ENCODE assay signal across 25 cellular contexts in the genomic region with DNA sequence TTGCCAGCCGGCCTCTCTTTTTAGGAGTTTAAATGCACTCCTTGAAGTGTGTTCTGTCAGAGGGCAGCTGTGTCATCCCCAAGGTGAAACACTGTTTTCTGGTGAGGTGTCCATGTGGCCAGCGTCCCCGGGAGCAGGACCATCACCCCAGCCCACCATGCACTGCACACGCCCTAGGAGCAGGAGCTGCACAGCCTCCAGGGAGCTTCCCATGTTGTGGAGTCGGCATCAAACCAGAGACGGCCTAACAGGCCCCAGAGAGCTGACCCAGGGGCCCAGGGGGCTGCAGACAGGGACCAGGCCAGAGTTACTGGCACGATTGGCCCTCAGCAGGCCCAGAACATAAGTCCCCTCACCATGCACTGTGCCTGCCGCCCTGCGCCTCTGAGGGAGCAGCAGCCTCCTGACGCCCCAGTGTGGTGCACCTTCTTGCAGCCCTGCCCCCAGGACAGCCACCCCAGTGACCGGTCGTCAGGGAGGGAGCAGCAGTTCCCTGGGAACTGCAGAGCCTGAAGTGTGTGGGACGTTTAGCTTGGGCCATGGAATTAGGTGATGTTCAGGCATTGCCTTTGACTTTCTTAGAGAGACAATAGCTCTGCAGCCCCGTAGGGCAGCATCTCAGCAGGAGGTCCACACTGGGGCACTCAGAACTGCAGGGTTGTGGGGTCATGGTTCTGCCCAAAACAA.
A peak's percentile ranks its signal among the peaks of the same experiment; 100 is the strongest.
DNase-seq lines count a peak whose midpoint lies in the region; ATAC-seq and TF ChIP-seq lines count a peak whose summit lies in the region.
"Had no signal": no experiment of that assay in that cellular context is flagged by ENCODE, and none has a peak within 500 bp of the region (broad histone marks: within the 10 kb centered on the region; RNA-seq: fewer than 3 reads in every experiment).

No MANE protein-coding gene starts in this region.

- ATAC-seq in HG02759 (IDR thresholded peaks at IDR 0.05; ENCODE audit: unreplicated experiment) (no peak), HG02973 (IDR thresholded peaks at IDR 0.05; ENCODE audit: unreplicated experiment) (no peak)
- ATAC-seq: K562, Panc1 had no signal

- H3K4me3 ChIP-seq in coronary artery, result no peak overlapping the region
- H3K4me3 ChIP-seq in sigmoid colon, result no peak overlapping the region
- H3K4me3 ChIP-seq: K562, lung, SJSA1, transverse colon had no signal

- H3K79me2 ChIP-seq in H9 (ENCODE audit: insufficient read depth, low read length), result no peaks in the 10 kb centered on the region

- no peak overlapping the region for H2AK5ac ChIP-seq in H9 (ENCODE audit: insufficient read length, low read length)

- H3K36me3 ChIP-seq in sigmoid colon, result peaks cover 7 to 19% (median 16%) of the 10 kb centered on the region in 4 donors

- H3K4ac ChIP-seq in H9 (ENCODE audit: low read depth, low read length), result no peak overlapping the region

- H3T11ph ChIP-seq in H9 (ENCODE audit: low read length), result no peak overlapping the region

- H3K4me2 ChIP-seq in H9 (ENCODE audit: insufficient read depth, insufficient read length, low read length), result no peak overlapping the region

- H3K4me3 Mint-ChIP-seq in H9, result no peak overlapping the region
- H3K4me3 Mint-ChIP-seq: activated CD4-positive, alpha-beta memory T cell treated with anti-CD3 and anti-CD28 coated beads, Interleukin-2, amount 10 ng/mL, durations not matched to agents 7 days and 5 days; stimulated activated naive CD8-positive, alpha-beta T cell treated with anti-CD3 and anti-CD28 coated beads, Interleukin-15, Interleukin-2, amounts not matched to agents 100 ng/mL and 50 ng/mL, for 24 hours had no signal

- no peak overlapping the region for H2BK15ac ChIP-seq in H9 (ENCODE audit: low read depth, low read length)

- H3K14ac ChIP-seq in H9 (ENCODE audit: insufficient read depth, low read length), result no peak overlapping the region; the same call in 1 of the 2 replicates

- no peak overlapping the region for H2BK5ac ChIP-seq in H9 (ENCODE audit: insufficient read length, low read length)

- H2AFZ ChIP-seq in H9 (ENCODE audit: low read length), result no peak overlapping the region

- no peak overlapping the region for H3K27ac Mint-ChIP-seq in H9
- H3K27ac Mint-ChIP-seq: activated CD4-positive, alpha-beta memory T cell treated with anti-CD3 and anti-CD28 coated beads, Interleukin-2, amount 10 ng/mL, durations not matched to agents 7 days and 5 days; activated T-helper 2 cell treated with anti-CD3 and anti-CD28 coated beads, Interferon-gamma antibody, Interleukin-2, Interleukin-4, amounts not matched to agents 10 μg/mL and 5 μg/mL and 100 μg/mL, durations not matched to agents 14 hours and 24 hours and 36 hours; stimulated activated naive CD8-positive, alpha-beta T cell treated with anti-CD3 and anti-CD28 coated beads, Interleukin-15, Interleukin-2, amounts not matched to agents 100 ng/mL and 50 ng/mL, for 24 hours had no signal

- no CpG with 5 or more reads among the region's 14 CpGs for WGBS in H9 (ENCODE audit: extremely low coverage, insufficient read length, low lambda C conversion rate)
- WGBS in sigmoid colon, 2 donors, result 87 to 88% methylated on average over 14 of the region's 14 CpGs

- peak; percentile 21 for DNase-seq in H9
- peak; percentile 19 for DNase-seq in coronary artery (ENCODE audit: low spot score)
- peak; percentile 40 for DNase-seq in sigmoid colon
- DNase-seq in EL, result no peak
- no peak for DNase-seq in germinal center (ENCODE audit: low spot score)
- DNase-seq: activated CD4-positive, alpha-beta memory T cell treated with anti-CD3 and anti-CD28 coated beads, Interleukin-2, amount 10 ng/mL, durations not matched to agents 7 days and 5 days; activated CD4-positive, CD25-positive, alpha-beta regulatory T cell treated with anti-CD3 and anti-CD28 coated beads, Interleukin-2, amount 50 U/mL, for 72 hours; effector CD4-positive, alpha-beta T cell; erythroblast; NCI-H146; NCI-H510A treated with DMSO at 0.1 percent for 48 hours; NK-92 treated with Interleukin-12 subunit alpha and Interleukin-12 subunit beta, amount 100 ng/mL, for 24 hours; retina; T-helper 1 cell; transverse colon had no signal

- H4K20me1 ChIP-seq in H9 (ENCODE audit: control insufficient read depth, insufficient read depth, insufficient read length), result peaks cover 5% of the 10 kb centered on the region

- TF ChIP-seq POLR2A in sigmoid colon (IDR thresholded peaks at IDR 0.05), result no peak

- no peak overlapping the region for H2BK20ac ChIP-seq in H9 (ENCODE audit: low read depth, low read length, poor library complexity, severe bottlenecking)

- H3K4me1 ChIP-seq in H9 (ENCODE audit: insufficient read depth, low read length) (no peaks in the 10 kb centered on the region), sigmoid colon (peaks cover 0 to 10% (median 5%) of the 10 kb centered on the region in 4 donors)

- no peak for TF ChIP-seq CTCF in H9 (conservative IDR thresholded peaks at IDR 0.05)
- TF ChIP-seq CTCF in coronary artery (IDR thresholded peaks at IDR 0.05), result no peak
- no peak for TF ChIP-seq CTCF in sigmoid colon (IDR thresholded peaks at IDR 0.05)

- 0 out of 5 replicates have a peak, but pooled peaks cover 0 to 2% of the 10 kb centered on the region in 2 experiments for H3K9me3 Mint-ChIP-seq in H9
- H3K9me3 Mint-ChIP-seq: activated T-helper 2 cell treated with anti-CD3 and anti-CD28 coated beads, Interferon-gamma antibody, Interleukin-2, Interleukin-4, amounts not matched to agents 10 μg/mL and 5 μg/mL and 100 μg/mL, durations not matched to agents 14 hours and 24 hours and 36 hours; stimulated activated naive CD8-positive, alpha-beta T cell treated with anti-CD3 and anti-CD28 coated beads, Interleukin-15, Interleukin-2, amounts not matched to agents 100 ng/mL and 50 ng/mL, for 24 hours had no signal

- H3K79me1 ChIP-seq in H9 (ENCODE audit: insufficient read depth, low read depth, low read length, poor library complexity, severe bottlenecking), result no peaks in the 10 kb centered on the region

- H4K5ac ChIP-seq in H9 (ENCODE audit: insufficient read length, low read depth, low read length), result no peak overlapping the region

- TF ChIP-seq EP300 in sigmoid colon (IDR thresholded peaks at IDR 0.05), result no peak

- H4K8ac ChIP-seq in H9 (replicated peaks; ENCODE audit: insufficient read length, low read depth, low read length), result no peak overlapping the region

- H2BK120ac ChIP-seq in H9 (ENCODE audit: low read depth, low read length, poor library complexity, severe bottlenecking), result no peak overlapping the region

- H3K18ac ChIP-seq in H9 (ENCODE audit: insufficient read length, low read depth, low read length), result no peak overlapping the region

- no peak overlapping the region for H2BK12ac ChIP-seq in H9 (ENCODE audit: insufficient read length, low read depth, low read length)

- H3K27ac ChIP-seq in H9 (ENCODE audit: insufficient read length, low read depth, low read length), result no peak overlapping the region
- H3K27ac ChIP-seq in coronary artery, result no peak overlapping the region
- peak overlapping the region; percentile 98 for H3K27ac ChIP-seq in layer of hippocampus (ENCODE audit: low read depth, low read length)
- H3K27ac ChIP-seq in sigmoid colon, result no peak overlapping the region
- H3K27ac ChIP-seq: neutrophil, SJSA1, transverse colon had no signal

- H3K56ac ChIP-seq in H9 (ENCODE audit: insufficient read length, low read depth, low read length), result no peak overlapping the region

- H4K91ac ChIP-seq in H9 (ENCODE audit: insufficient read length, low read depth, low read length), result no peak overlapping the region

- no peaks in the 10 kb centered on the region for H3K9me3 ChIP-seq in H9 (ENCODE audit: control insufficient read depth, low read depth, low read length)
- H3K9me3 ChIP-seq in sigmoid colon, result no peaks in the 10 kb centered on the region
- H3K9me3 ChIP-seq: SJSA1, transverse colon had no signal

- no peak overlapping the region for H3K23ac ChIP-seq in H9 (ENCODE audit: insufficient read length, low read depth, low read length)

- H3K4me1 Mint-ChIP-seq in H9, result peaks cover 4 to 5% of the 10 kb centered on the region in 2 experiments; a peak in 3 of 4 replicates

- peaks cover 0 to 2% (median 0%) of the 10 kb centered on the region in 3 experiments; a peak in 2 of 7 replicates for H3K36me3 Mint-ChIP-seq in H9 (ENCODE audit: insufficient read depth in 1 of 3, low read depth in 3 of 3)

- H3K27me3 ChIP-seq in H9 (ENCODE audit: insufficient read depth, low read length), result no peaks in the 10 kb centered on the region
- H3K27me3 ChIP-seq in layer of hippocampus (ENCODE audit: control insufficient read depth, insufficient read depth, low read length), result no peaks in the 10 kb centered on the region
- no peaks in the 10 kb centered on the region for H3K27me3 ChIP-seq in sigmoid colon
- H3K27me3 ChIP-seq: neutrophil, SJSA1, transverse colon had no signal

- H3K27me3 Mint-ChIP-seq in H9 (ENCODE audit: low read depth), result no peaks in the 10 kb centered on the region
- H3K27me3 Mint-ChIP-seq: activated CD4-positive, alpha-beta memory T cell treated with anti-CD3 and anti-CD28 coated beads, Interleukin-2, amount 10 ng/mL, durations not matched to agents 7 days and 5 days; stimulated activated naive CD8-positive, alpha-beta T cell treated with anti-CD3 and anti-CD28 coated beads, Interleukin-15, Interleukin-2, amounts not matched to agents 100 ng/mL and 50 ng/mL, for 24 hours had no signal

- no peak overlapping the region for H3K9ac ChIP-seq in H9 (ENCODE audit: extremely low read depth, insufficient read length, low read length)

- no peaks in the 10 kb centered on the region for H3K23me2 ChIP-seq in H9 (ENCODE audit: insufficient read length, low read depth, low read length, poor library complexity, severe bottlenecking)

- intact Hi-C loops in sigmoid colon (cut with DNase I), result no loop called here

Comparison
In these comparisons a context has a peak if more than half of its experiments do, and no peak if none do; other contexts are left out.
1. DNase-seq: peak in H9 (single experiment), coronary artery (single experiment) and sigmoid colon (single experiment); none in EL (single experiment) and germinal center (single experiment).